ENCODE assay signal across 8 cellular contexts in genomic region chr4:40924096-40924792, GRCh38.
DNase-seq lines count a peak whose midpoint lies in the region; TF ChIP-seq lines count a peak whose summit lies in the region.

No MANE protein-coding gene starts in this region.

- H3K9me3 Mint-ChIP-seq in HFFc6, result no peaks in the 10 kb centered on the region
- peaks cover 0 to 9% (median 0%) of the 10 kb centered on the region in 5 experiments for H3K9me3 Mint-ChIP-seq in brain

- TF ChIP-seq CTCF in HFFc6 (IDR thresholded peaks at IDR 0.05), result peak; percentile 97
- peak; percentile 89 for TF ChIP-seq CTCF in VCaP (conservative IDR thresholded peaks at IDR 0.05)
- peak; percentile 73 to 87 for TF ChIP-seq CTCF in brain (conservative IDR thresholded peaks at IDR 0.05)

- H3K4me3 Mint-ChIP-seq in HFFc6 (no peak overlapping the region), brain (peak overlapping the region in 1 of 5 experiments; percentile 14)

- peak; percentile 89 for DNase-seq in GM03348 (ENCODE audit: low spot score)
- DNase-seq in HFFc6, result peak; percentile 55
- peak; percentile 41 for DNase-seq in NCI-H2029 (lab: John Stamatoyannopoulos, UW)
- DNase-seq in islet precursor cell, result peak; percentile 66
- peak; percentile 82 for DNase-seq in stimulated activated CD4-positive, alpha-beta T cell treated with anti-CD3 and anti-CD28 coated beads, Interleukin-4, amount 100 ng/mL, for 1 hour
- no peak for DNase-seq in GF-D8 (lab: John Stamatoyannopoulos, UW)

- H3K4me1 Mint-ChIP-seq in HFFc6 (ENCODE audit: low read depth) (peaks cover 36% of the 10 kb centered on the region), brain (peaks cover 29% of the 10 kb centered on the region)

- peak overlapping the region; percentile 95 for H3K27ac ChIP-seq in VCaP

- peak overlapping the region; percentile 69 for H3K27ac Mint-ChIP-seq in HFFc6
- peak overlapping the region in 1 of 5 experiments; percentile 77 for H3K27ac Mint-ChIP-seq in brain

- H3K36me3 Mint-ChIP-seq in HFFc6 (ENCODE audit: low read depth) (peaks cover 6% of the 10 kb centered on the region), brain (peaks cover 12% of the 10 kb centered on the region)

- H3K27me3 Mint-ChIP-seq in HFFc6 (ENCODE audit: insufficient read depth), result peaks cover 2% of the 10 kb centered on the region; the same call in 1 of the 2 replicates
- H3K27me3 Mint-ChIP-seq in brain, result peaks cover 4% of the 10 kb centered on the region
